Comparison of ENCODE assay signal across 36 cellular contexts in the genomic region with DNA sequence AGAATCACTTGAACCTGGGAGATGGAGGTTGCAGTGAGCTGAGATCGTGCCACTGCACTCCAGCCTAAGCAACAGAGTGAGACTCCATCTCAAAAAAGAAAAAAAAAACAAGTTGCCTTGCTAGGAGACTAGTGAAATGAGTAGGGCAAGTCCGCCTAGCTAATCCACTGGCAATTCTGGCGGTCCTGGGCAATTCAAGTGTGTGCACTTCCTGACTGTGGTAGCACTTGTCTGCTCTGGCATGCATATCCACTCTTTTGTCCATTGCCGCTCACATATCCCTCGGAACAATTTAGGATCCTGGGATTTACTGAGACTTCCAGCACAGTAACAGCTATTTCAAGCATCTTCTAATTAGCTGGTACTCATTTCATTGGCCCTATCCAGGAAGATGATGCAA.
"Had no signal": no experiment of that assay in that cellular context is flagged by ENCODE, and none has a peak within 500 bp of the region (broad histone marks: within the 10 kb centered on the region; RNA-seq: fewer than 3 reads in every experiment).

No MANE protein-coding gene starts in this region.

- H3K9me3 Mint-ChIP-seq: activated B cell treated with CpG ODN at 0.5 μM for 24 hours; activated naive CD4-positive, alpha-beta T cell treated with anti-CD3 and anti-CD28 coated beads, Interleukin-2, amount 50 U/mL, for 24 hours; activated naive CD8-positive, alpha-beta T cell treated with anti-CD3 and anti-CD28 coated beads, Interleukin-2, amount 50 U/mL, for 24 hours; activated T-helper 17 cell treated with anti-CD3 and anti-CD28 coated beads, Interleukin-2, amount 50 U/mL, for 72 hours; brain; endodermal cell; T-helper 2 cell treated with Interferon-gamma antibody and Interleukin-4, amounts not matched to agents 5 μg/mL and 100 μg/mL, for 36 hours had no signal

- H3K27me3 ChIP-seq: adrenal gland, ascending aorta, breast epithelium, dorsolateral prefrontal cortex, foreskin keratinocyte, gastrocnemius medialis, heart left ventricle had no signal

- H3K4me3 Mint-ChIP-seq: activated B cell treated with CpG ODN at 0.5 μM for 24 hours; activated CD8-positive, alpha-beta T cell treated with anti-CD3 and anti-CD28 coated beads for 36 hours; activated naive CD4-positive, alpha-beta T cell treated with anti-CD3 and anti-CD28 coated beads for 36 hours; activated naive CD4-positive, alpha-beta T cell treated with anti-CD3 and anti-CD28 coated beads, Interleukin-2, amount 50 U/mL, for 24 hours; activated naive CD8-positive, alpha-beta T cell treated with anti-CD3 and anti-CD28 coated beads for 36 hours; activated naive CD8-positive, alpha-beta T cell treated with anti-CD3 and anti-CD28 coated beads, Interleukin-2, amount 50 U/mL, for 24 hours; activated T-cell treated with anti-CD3 and anti-CD28 coated beads, Interleukin-2, amount 50 U/mL, for 4 hours; activated T-helper 17 cell treated with anti-CD3 and anti-CD28 coated beads, Interleukin-2, amount 50 U/mL, for 72 hours; brain; central memory CD8-positive, alpha-beta T cell; dendritic cell treated with granulocyte-macrophage colony-stimulating factor and Interleukin-4, amounts not matched to agents 40 ng/mL and 50 ng/mL, for 4 days; endodermal cell; T-helper 17 cell; T-helper 2 cell treated with Interferon-gamma antibody and Interleukin-4, amounts not matched to agents 5 μg/mL and 100 μg/mL, for 36 hours had no signal

- H3K36me3 Mint-ChIP-seq: activated naive CD4-positive, alpha-beta T cell treated with anti-CD3 and anti-CD28 coated beads, Interleukin-2, amount 50 U/mL, for 24 hours; activated naive CD8-positive, alpha-beta T cell treated with anti-CD3 and anti-CD28 coated beads for 36 hours; brain had no signal

- H3K27ac Mint-ChIP-seq: activated B cell treated with CpG ODN at 0.5 μM for 24 hours; activated CD8-positive, alpha-beta T cell treated with anti-CD3 and anti-CD28 coated beads for 36 hours; activated naive CD4-positive, alpha-beta T cell treated with anti-CD3 and anti-CD28 coated beads for 36 hours; activated naive CD4-positive, alpha-beta T cell treated with anti-CD3 and anti-CD28 coated beads, Interleukin-2, amount 50 U/mL, for 24 hours; activated naive CD8-positive, alpha-beta T cell treated with anti-CD3 and anti-CD28 coated beads for 36 hours; activated naive CD8-positive, alpha-beta T cell treated with anti-CD3 and anti-CD28 coated beads, Interleukin-2, amount 50 U/mL, for 24 hours; activated T-helper 17 cell treated with anti-CD3 and anti-CD28 coated beads, Interleukin-2, amount 50 U/mL, for 72 hours; brain; dendritic cell treated with granulocyte-macrophage colony-stimulating factor and Interleukin-4, amounts not matched to agents 40 ng/mL and 50 ng/mL, for 4 days; endodermal cell; T-helper 17 cell; T-helper 2 cell treated with Interferon-gamma antibody and Interleukin-4, amounts not matched to agents 5 μg/mL and 100 μg/mL, for 36 hours had no signal

- H3K4me1 Mint-ChIP-seq: activated B cell treated with CpG ODN at 0.5 μM for 24 hours; activated naive CD4-positive, alpha-beta T cell treated with anti-CD3 and anti-CD28 coated beads, Interleukin-2, amount 50 U/mL, for 24 hours; activated naive CD8-positive, alpha-beta T cell treated with anti-CD3 and anti-CD28 coated beads for 36 hours; activated naive CD8-positive, alpha-beta T cell treated with anti-CD3 and anti-CD28 coated beads, Interleukin-2, amount 50 U/mL, for 24 hours; activated T-helper 17 cell treated with anti-CD3 and anti-CD28 coated beads, Interleukin-2, amount 50 U/mL, for 72 hours; central memory CD8-positive, alpha-beta T cell; T-helper 17 cell had no signal

- DNase-seq: activated B cell treated with CpG ODN at 0.5 μM for 24 hours; activated CD4-positive, alpha-beta T cell treated with anti-CD3 and anti-CD28 coated beads for 48 hours; activated CD4-positive, alpha-beta T cell treated with anti-CD3 and anti-CD28 coated beads, Interleukin-2, amount 50 U/mL, for 1 hour; activated CD4-positive, alpha-beta T cell treated with anti-CD3 and anti-CD28 coated beads, Interleukin-2, amount 50 U/mL, for 48 hours; activated CD8-positive, alpha-beta memory T cell treated with anti-CD3 and anti-CD28 coated beads for 24 hours; activated CD8-positive, alpha-beta T cell treated with anti-CD3 and anti-CD28 coated beads for 36 hours; activated effector memory CD4-positive, alpha-beta T cell treated with Interleukin-2 at 50 U/mL for 16 hours; activated gamma-delta T cell treated with Interleukin-2 at 50 U/mL for 16 hours; activated naive CD4-positive, alpha-beta T cell treated with anti-CD3 and anti-CD28 coated beads for 36 hours; activated naive CD8-positive, alpha-beta T cell treated with anti-CD3 and anti-CD28 coated beads for 36 hours; activated naive CD8-positive, alpha-beta T cell treated with anti-CD3 and anti-CD28 coated beads, Interleukin-2, amount 50 U/mL, for 24 hours; activated T-cell treated with anti-CD3 and anti-CD28 coated beads, Interleukin-2, amount 50 U/mL, for 4 hours; adrenal gland; amygdala; dorsolateral prefrontal cortex; effector memory CD4-positive, alpha-beta T cell; endodermal cell; foreskin keratinocyte; gastrocnemius medialis; glutamatergic neuron; heart left ventricle; T-helper 1 cell; T-helper 17 cell; T1000; WERI-Rb-1 had no signal

- H3K27me3 Mint-ChIP-seq: activated B cell treated with CpG ODN at 0.5 μM for 24 hours; activated CD8-positive, alpha-beta T cell treated with anti-CD3 and anti-CD28 coated beads for 36 hours; activated naive CD4-positive, alpha-beta T cell treated with anti-CD3 and anti-CD28 coated beads, Interleukin-2, amount 50 U/mL, for 24 hours; activated naive CD8-positive, alpha-beta T cell treated with anti-CD3 and anti-CD28 coated beads for 36 hours; activated naive CD8-positive, alpha-beta T cell treated with anti-CD3 and anti-CD28 coated beads, Interleukin-2, amount 50 U/mL, for 24 hours; activated T-helper 17 cell treated with anti-CD3 and anti-CD28 coated beads, Interleukin-2, amount 50 U/mL, for 72 hours; central memory CD8-positive, alpha-beta T cell; dendritic cell treated with granulocyte-macrophage colony-stimulating factor and Interleukin-4, amounts not matched to agents 40 ng/mL and 50 ng/mL, for 4 days; T-helper 17 cell had no signal

- ATAC-seq: activated CD4-positive, CD25-positive, alpha-beta regulatory T cell treated with anti-CD3 and anti-CD28 coated beads, Interleukin-2, amount 50 U/mL, for 24 hours; activated CD8-positive, alpha-beta T cell treated with anti-CD3 and anti-CD28 coated beads for 36 hours; activated naive CD8-positive, alpha-beta T cell treated with anti-CD3 and anti-CD28 coated beads, Interleukin-2, amount 50 U/mL, for 24 hours; activated T-cell treated with anti-CD3 and anti-CD28 coated beads, Interleukin-2, amount 50 U/mL, for 4 hours; activated T-helper 17 cell treated with anti-CD3 and anti-CD28 coated beads, Interleukin-2, amount 50 U/mL, for 72 hours; esophagus mucosa; foreskin keratinocyte; gastrocnemius medialis; heart left ventricle; T-helper 17 cell had no signal

- H3K9me3 ChIP-seq: adrenal gland, ascending aorta, breast epithelium, gastrocnemius medialis, heart left ventricle had no signal

- H3K4me3 ChIP-seq: adrenal gland, ascending aorta, breast epithelium, coronary artery, dorsolateral prefrontal cortex, gastrocnemius medialis, heart left ventricle had no signal

- H3K36me3 ChIP-seq: adrenal gland, ascending aorta, breast epithelium, gastrocnemius medialis, heart left ventricle, WERI-Rb-1 had no signal

- H3K27ac ChIP-seq: adrenal gland, ascending aorta, breast epithelium, coronary artery, dorsolateral prefrontal cortex, foreskin keratinocyte, gastrocnemius medialis, heart left ventricle, WERI-Rb-1 had no signal

- H3K4me1 ChIP-seq: adrenal gland, ascending aorta, breast epithelium, foreskin keratinocyte, gastrocnemius medialis had no signal
